In genomic region chr7:132690174-132690573, GRCh38 we compare ENCODE assay signal across 27 cellular contexts.
"Had no signal": no experiment of that assay in that cellular context is flagged by ENCODE, and none has a peak within 500 bp of the region (broad histone marks: within the 10 kb centered on the region; RNA-seq: fewer than 3 reads in every experiment).

No MANE protein-coding gene starts in this region.

- H3K36me3 ChIP-seq: stomach, suprapubic skin, thoracic aorta, thyroid gland, tibial artery, tibial nerve, transverse colon, upper lobe of left lung, upper lobe of right lung, uterus, vagina had no signal

- DNase-seq: stimulated activated CD4-positive, alpha-beta T cell treated with anti-CD3 and anti-CD28 coated beads, Interleukin-2, amount 100 ng/mL, for 48 hours; stimulated activated CD4-positive, alpha-beta T cell treated with anti-CD3 and anti-CD28 coated beads, Interleukin-4, amount 100 ng/mL, for 1 hour; stimulated activated CD4-positive, alpha-beta T cell treated with anti-CD3 and anti-CD28 coated beads, Interleukin-4, amount 100 ng/mL, for 24 hours; stimulated activated CD4-positive, alpha-beta T cell treated with anti-CD3 and anti-CD28 coated beads, Interleukin-4, amount 100 ng/mL, for 4 hours; stimulated activated CD8-positive, alpha-beta memory T cell treated with anti-CD3 and anti-CD28 coated beads, Interleukin-4, amount 100 ng/mL, for 48 hours; stimulated activated naive B cell treated with anti-CD40 and anti-IgM and Interleukin-4, amounts not matched to agents 10 μg/mL and 1 μg/mL and 100 μg/mL, for 72 hours; stimulated activated naive CD4-positive, alpha-beta T cell; stimulated activated naive CD4-positive, alpha-beta T cell treated with Interleukin-2 at 50 U/mL for 16 hours; stimulated activated naive CD8-positive, alpha-beta T cell treated with anti-CD3 and anti-CD28 coated beads, Interleukin-15, amount 100 ng/mL, for 72 hours; stimulated activated naive CD8-positive, alpha-beta T cell treated with anti-CD3 and anti-CD28 coated beads, Interleukin-15, Interleukin-2, amounts not matched to agents 100 U/mL and 50 U/mL, for 24 hours; stomach; substantia nigra; testis; thyroid gland; tibial artery; transverse colon; trophoblast cell; upper lobe of left lung; upper lobe of right lung; uterus had no signal

- ATAC-seq: stimulated activated effector memory CD8-positive, alpha-beta T cell treated with anti-CD3 and anti-CD28 coated beads, Interleukin-12 subunit alpha, Interleukin-12 subunit beta, amount 100 ng/mL, for 72 hours; stimulated activated memory B cell treated with anti-CD40 and anti-IgM and Interleukin-4, amounts not matched to agents 10 μg/mL and 1 μg/mL and 100 μg/mL, for 72 hours; stimulated activated naive B cell treated with anti-CD40 and anti-IgM and Interleukin-4, amounts not matched to agents 10 μg/mL and 1 μg/mL and 100 μg/mL, for 72 hours; stimulated activated naive CD8-positive, alpha-beta T cell treated with anti-CD3 and anti-CD28 coated beads, Interleukin-15, amount 100 ng/mL, for 72 hours; stimulated activated naive CD8-positive, alpha-beta T cell treated with anti-CD3 and anti-CD28 coated beads, Interleukin-15, Interleukin-2, amounts not matched to agents 100 U/mL and 50 U/mL, for 24 hours; upper lobe of right lung had no signal

- H3K27ac ChIP-seq: stomach, suprapubic skin, testis, thoracic aorta, thyroid gland, tibial artery, tibial nerve, transverse colon, upper lobe of left lung, upper lobe of right lung, uterus, vagina had no signal

- H3K27me3 ChIP-seq: suprapubic skin, testis, thyroid gland, tibial nerve, transverse colon, upper lobe of left lung, upper lobe of right lung, uterus, vagina had no signal

- FAIRE-seq: urothelium cell line had no signal

- H3K9me3 ChIP-seq: stomach, suprapubic skin, testis, thoracic aorta, thyroid gland, tibial artery, tibial nerve, transverse colon, upper lobe of left lung, upper lobe of right lung, uterus, vagina had no signal

- H3K4me1 ChIP-seq: stomach, suprapubic skin, testis, thyroid gland, tibial artery, tibial nerve, transverse colon, upper lobe of left lung, upper lobe of right lung, uterus, vagina had no signal

- H3K4me3 ChIP-seq: stomach, suprapubic skin, testis, thoracic aorta, thyroid gland, tibial artery, tibial nerve, transverse colon, upper lobe of left lung, upper lobe of right lung, uterus, vagina had no signal
